ENCODE assay signal across 1 cellular context in the genomic region with DNA sequence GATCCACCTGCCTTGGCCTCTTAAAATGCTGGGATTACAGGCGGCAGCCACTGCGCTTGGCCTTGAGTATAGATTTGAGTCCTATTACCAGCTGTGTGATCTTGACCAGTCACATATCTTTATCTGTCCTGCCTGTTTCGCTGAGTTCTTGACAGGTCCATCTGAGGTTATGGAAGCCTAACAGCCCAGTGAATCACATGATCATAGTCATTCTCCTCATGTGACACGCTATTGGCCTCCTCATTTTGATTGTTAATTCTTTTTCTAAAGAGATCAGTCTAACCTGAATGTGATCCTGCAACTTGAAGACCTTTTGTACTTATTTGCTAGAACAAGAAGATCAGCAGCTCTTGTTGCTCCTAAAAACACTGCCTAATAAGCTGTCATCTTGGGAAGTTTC.
TF ChIP-seq lines count a peak whose summit lies in the region.

No MANE protein-coding gene starts in this region.

TF ChIP-seq in K562, 482 proteins besides CTCF, POLR2A, EP300 and RAD21 (continued from another document):
- TF ChIP-seq, protein P1, sequence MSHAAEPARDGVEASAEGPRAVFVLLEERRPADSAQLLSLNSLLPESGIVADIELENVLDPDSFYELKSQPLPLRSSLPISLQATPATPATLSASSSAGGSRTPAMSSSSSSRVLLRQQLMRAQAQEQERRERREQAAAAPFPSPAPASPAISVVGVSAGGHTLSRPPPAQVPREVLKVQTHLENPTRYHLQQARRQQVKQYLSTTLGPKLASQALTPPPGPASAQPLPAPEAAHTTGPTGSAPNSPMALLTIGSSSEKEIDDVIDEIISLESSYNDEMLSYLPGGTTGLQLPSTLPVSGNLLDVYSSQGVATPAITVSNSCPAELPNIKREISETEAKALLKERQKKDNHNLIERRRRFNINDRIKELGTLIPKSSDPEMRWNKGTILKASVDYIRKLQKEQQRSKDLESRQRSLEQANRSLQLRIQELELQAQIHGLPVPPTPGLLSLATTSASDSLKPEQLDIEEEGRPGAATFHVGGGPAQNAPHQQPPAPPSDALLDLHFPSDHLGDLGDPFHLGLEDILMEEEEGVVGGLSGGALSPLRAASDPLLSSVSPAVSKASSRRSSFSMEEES (CRISPR knock-in tag; IDR thresholded peaks at IDR 0.05), result peak; percentile 84
- TF ChIP-seq MEIS2 (IDR thresholded peaks at IDR 0.05; ENCODE audit: partially characterized antibody) (peak; percentile 29), RAD51 (IDR thresholded peaks at IDR 0.05; ENCODE audit: borderline replicate concordance, low read depth) (peak; percentile 70), ZFPM2 (CRISPR knock-in tag; IDR thresholded peaks at IDR 0.05) (no peak), TOE1 (IDR thresholded peaks at IDR 0.05; ENCODE audit: borderline replicate concordance) (peak; percentile 38; the same call in 1 of the 2 replicates), TOE1 (CRISPR knock-in tag; IDR thresholded peaks at IDR 0.05; ENCODE audit: borderline replicate concordance, low read depth) (no peak)
- TF ChIP-seq, protein P2, sequence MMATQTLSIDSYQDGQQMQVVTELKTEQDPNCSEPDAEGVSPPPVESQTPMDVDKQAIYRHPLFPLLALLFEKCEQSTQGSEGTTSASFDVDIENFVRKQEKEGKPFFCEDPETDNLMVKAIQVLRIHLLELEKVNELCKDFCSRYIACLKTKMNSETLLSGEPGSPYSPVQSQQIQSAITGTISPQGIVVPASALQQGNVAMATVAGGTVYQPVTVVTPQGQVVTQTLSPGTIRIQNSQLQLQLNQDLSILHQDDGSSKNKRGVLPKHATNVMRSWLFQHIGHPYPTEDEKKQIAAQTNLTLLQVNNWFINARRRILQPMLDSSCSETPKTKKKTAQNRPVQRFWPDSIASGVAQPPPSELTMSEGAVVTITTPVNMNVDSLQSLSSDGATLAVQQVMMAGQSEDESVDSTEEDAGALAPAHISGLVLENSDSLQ (IDR thresholded peaks at IDR 0.05), result no peak
- TF ChIP-seq, protein P3, sequence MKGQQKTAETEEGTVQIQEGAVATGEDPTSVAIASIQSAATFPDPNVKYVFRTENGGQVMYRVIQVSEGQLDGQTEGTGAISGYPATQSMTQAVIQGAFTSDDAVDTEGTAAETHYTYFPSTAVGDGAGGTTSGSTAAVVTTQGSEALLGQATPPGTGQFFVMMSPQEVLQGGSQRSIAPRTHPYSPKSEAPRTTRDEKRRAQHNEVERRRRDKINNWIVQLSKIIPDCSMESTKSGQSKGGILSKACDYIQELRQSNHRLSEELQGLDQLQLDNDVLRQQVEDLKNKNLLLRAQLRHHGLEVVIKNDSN (CRISPR knock-in tag; IDR thresholded peaks at IDR 0.05), result peak; percentile 44
- TF ChIP-seq, protein P4, sequence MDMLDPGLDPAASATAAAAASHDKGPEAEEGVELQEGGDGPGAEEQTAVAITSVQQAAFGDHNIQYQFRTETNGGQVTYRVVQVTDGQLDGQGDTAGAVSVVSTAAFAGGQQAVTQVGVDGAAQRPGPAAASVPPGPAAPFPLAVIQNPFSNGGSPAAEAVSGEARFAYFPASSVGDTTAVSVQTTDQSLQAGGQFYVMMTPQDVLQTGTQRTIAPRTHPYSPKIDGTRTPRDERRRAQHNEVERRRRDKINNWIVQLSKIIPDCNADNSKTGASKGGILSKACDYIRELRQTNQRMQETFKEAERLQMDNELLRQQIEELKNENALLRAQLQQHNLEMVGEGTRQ (CRISPR knock-in tag; IDR thresholded peaks at IDR 0.05), result peak; percentile 51
TF ChIP-seq in K562: peak in this region for 7.
